Comparison of ENCODE assay signal across 8 cellular contexts in genomic region chr22:50398698-50399648, GRCh38. TPM values are rescaled to one million over a fixed set of nuclear protein-coding genes. Genes with fewer than 3 reads are reported as not detected.
DNase-seq lines count a peak whose midpoint lies in the region; ATAC-seq lines count a peak whose summit lies in the region.
"Had no signal": no experiment of that assay in that cellular context is flagged by ENCODE, and none has a peak within 500 bp of the region (broad histone marks: within the 10 kb centered on the region; RNA-seq: fewer than 3 reads in every experiment).

No MANE protein-coding gene starts in this region.

- H3K36me3 ChIP-seq in ectodermal cell (ENCODE audit: control insufficient read depth, insufficient read depth, low read length) (peaks cover 3% of the 10 kb centered on the region), skeletal muscle tissue (ENCODE audit: control insufficient read depth in 3 of 3, insufficient read depth in 3 of 3, low read length in 3 of 3) (peaks cover 15 to 17% (median 16%) of the 10 kb centered on the region in 3 donors)
- H3K36me3 ChIP-seq: uterus had no signal

- H3K9ac ChIP-seq in skeletal muscle tissue (ENCODE audit: low read depth in 1 of 3, low read length in 3 of 3): peak overlapping the region; percentile 8 to 54 (median 38)

- ATAC-seq in HG03571 (IDR thresholded peaks at IDR 0.05; ENCODE audit: unreplicated experiment) (no peak), HG02798 (IDR thresholded peaks at IDR 0.05; ENCODE audit: poor library complexity, unreplicated experiment) (no peak)

- peak; percentile 22 for DNase-seq in DMS79 (lab: John Stamatoyannopoulos, UW)
- peak; percentile 21 for DNase-seq in NCI-H2171 (lab: John Stamatoyannopoulos, UW)
- no peak for DNase-seq in NCI-H187 treated with DMSO at 0.1 percent for 48 hours (lab: John Stamatoyannopoulos, UW)
- DNase-seq: uterus had no signal

- peak overlapping the region; percentile 50 for H3K27ac ChIP-seq in ectodermal cell (ENCODE audit: insufficient read depth, low read depth, low read length, poor library complexity, severe bottlenecking)
- H3K27ac ChIP-seq in skeletal muscle tissue (ENCODE audit: low read depth, low read length): peak overlapping the region; percentile 72
- H3K27ac ChIP-seq: uterus had no signal

- 90 to 92% methylated on average over 17 of the region's 17 CpGs for WGBS in ectodermal cell, 2 experiments

- H3K4me3 ChIP-seq in ectodermal cell (ENCODE audit: insufficient read depth, low read depth, low read length) (no peak overlapping the region), skeletal muscle tissue (ENCODE audit: low read length in 3 of 3) (peak overlapping the region in 1 of 3 donors; percentile 11)
- H3K4me3 ChIP-seq: uterus had no signal

- H3K4me1 ChIP-seq in ectodermal cell (ENCODE audit: control insufficient read depth, insufficient read depth, low read length): no peaks in the 10 kb centered on the region
- H3K4me1 ChIP-seq in skeletal muscle tissue (ENCODE audit: control insufficient read depth in 3 of 3, insufficient read depth in 3 of 3, low read length in 3 of 3): peaks cover 9 to 25% (median 20%) of the 10 kb centered on the region in 3 donors
- H3K4me1 ChIP-seq: uterus had no signal

- H3K9me3 ChIP-seq in ectodermal cell (ENCODE audit: control insufficient read depth, low read length): no peaks in the 10 kb centered on the region
- H3K9me3 ChIP-seq in skeletal muscle tissue (ENCODE audit: control insufficient read depth in 3 of 3, low read length in 3 of 3): no peaks in the 10 kb centered on the region
- H3K9me3 ChIP-seq: uterus had no signal

- H3K27me3 ChIP-seq in ectodermal cell (ENCODE audit: control insufficient read depth, insufficient read depth, low read length, poor library complexity, severe bottlenecking) (no peaks in the 10 kb centered on the region), skeletal muscle tissue (ENCODE audit: control insufficient read depth in 3 of 3, insufficient read depth in 3 of 3, low read length in 3 of 3) (no peaks in the 10 kb centered on the region)
- H3K27me3 ChIP-seq: uterus had no signal

RNA-seq across cellular contexts. Expression of gene PPP6R2, which starts 55.8 kb away (rescaled TPM):
- 53.1 TPM for polyA plus RNA-seq in ectodermal cell (2013, experiment 1 of 4)
- polyA plus RNA-seq in ectodermal cell (2013, experiment 2 of 4): 55.9 TPM
- 44.8 TPM for polyA plus RNA-seq in ectodermal cell (2013, experiment 3 of 4)
- 48.2 TPM for polyA plus RNA-seq in ectodermal cell (2013, experiment 4 of 4)
- total RNA-seq in skeletal muscle tissue: 28.2 TPM
